ENCODE assay signal across 8 cellular contexts in genomic region chr20:21100590-21101452, GRCh38. TPM values are rescaled to one million over a fixed set of nuclear protein-coding genes. Genes with fewer than 3 reads are reported as not detected.
A peak's percentile ranks its signal among the peaks of the same experiment; 100 is the strongest.
DNase-seq lines count a peak whose midpoint lies in the region; ATAC-seq and TF ChIP-seq lines count a peak whose summit lies in the region.

No MANE protein-coding gene starts in this region.

- ATAC-seq in HG03521 (IDR thresholded peaks at IDR 0.05; ENCODE audit: unreplicated experiment): no peak

- DNase-seq in AG10803 (ENCODE audit: low read depth) (peak; percentile 32), HAP-1 (ENCODE audit: low spot score in 2 of 2) (peak; percentile 88 to 90), fibroblast of the aortic adventitia (ENCODE audit: low read depth) (peak; percentile 46), progenitor cell of endocrine pancreas (ENCODE audit: low spot score, unreplicated experiment) (peak; percentile 11), HCEC 1CT (no peak), NCI-H2107 (lab: John Stamatoyannopoulos, UW) (no peak)
- no peak for DNase-seq in T-helper 2 cell treated with Interferon-gamma antibody and Interleukin-4, amounts not matched to agents 5 μg/mL and 100 μg/mL, for 36 hours (ENCODE audit: low spot score)

- peak overlapping the region; percentile 87 for H3K4me3 Mint-ChIP-seq in T-helper 2 cell treated with Interferon-gamma antibody and Interleukin-4, amounts not matched to agents 5 μg/mL and 100 μg/mL, for 36 hours
- H3K4me3 Mint-ChIP-seq in progenitor cell of endocrine pancreas (ENCODE audit: low read depth): peak overlapping the region; percentile 72

- peaks cover 39% of the 10 kb centered on the region for H3K4me1 Mint-ChIP-seq in T-helper 2 cell treated with Interferon-gamma antibody and Interleukin-4, amounts not matched to agents 5 μg/mL and 100 μg/mL, for 36 hours (ENCODE audit: low read depth)
- peaks cover 13% of the 10 kb centered on the region for H3K4me1 Mint-ChIP-seq in progenitor cell of endocrine pancreas (ENCODE audit: low read depth)

- H3K27me3 Mint-ChIP-seq in T-helper 2 cell treated with Interferon-gamma antibody and Interleukin-4, amounts not matched to agents 5 μg/mL and 100 μg/mL, for 36 hours (ENCODE audit: low read depth): peaks cover 88% of the 10 kb centered on the region
- peaks cover 94% of the 10 kb centered on the region for H3K27me3 Mint-ChIP-seq in progenitor cell of endocrine pancreas

- peaks cover 6% of the 10 kb centered on the region for H3K4me1 ChIP-seq in HAP-1

- no peaks in the 10 kb centered on the region for H3K9me3 Mint-ChIP-seq in T-helper 2 cell treated with Interferon-gamma antibody and Interleukin-4, amounts not matched to agents 5 μg/mL and 100 μg/mL, for 36 hours
- H3K9me3 Mint-ChIP-seq in progenitor cell of endocrine pancreas (ENCODE audit: low read depth): no peaks in the 10 kb centered on the region

- in situ Hi-C loops in HAP-1 (cut with MboI; ENCODE audit: low sequenced_read_pairs): no loop called here

- peak overlapping the region; percentile 84 for H3K27ac Mint-ChIP-seq in T-helper 2 cell treated with Interferon-gamma antibody and Interleukin-4, amounts not matched to agents 5 μg/mL and 100 μg/mL, for 36 hours
- peak overlapping the region; percentile 80 for H3K27ac Mint-ChIP-seq in progenitor cell of endocrine pancreas

- H3K27me3 ChIP-seq in HAP-1 (ENCODE audit: low read depth): peaks cover 29% of the 10 kb centered on the region

- peak overlapping the region; percentile 17; the same call in 1 of the 2 replicates for H3K4me3 ChIP-seq in AG10803 (ENCODE audit: low read length)
- peak overlapping the region; percentile 19 for H3K4me3 ChIP-seq in HAP-1
- peak overlapping the region; percentile 42 for H3K4me3 ChIP-seq in fibroblast of the aortic adventitia (ENCODE audit: low read depth, low read length)

- peaks cover 2% of the 10 kb centered on the region for H3K36me3 Mint-ChIP-seq in T-helper 2 cell treated with Interferon-gamma antibody and Interleukin-4, amounts not matched to agents 5 μg/mL and 100 μg/mL, for 36 hours (ENCODE audit: low read depth)
- H3K36me3 Mint-ChIP-seq in progenitor cell of endocrine pancreas (ENCODE audit: insufficient read depth): no peaks in the 10 kb centered on the region

- H3K9me3 ChIP-seq in HAP-1: no peaks in the 10 kb centered on the region; the same call in 1 of the 2 replicates

- TF ChIP-seq CTCF in AG10803 (conservative IDR thresholded peaks at IDR 0.05; ENCODE audit: low read length): no peak
- TF ChIP-seq CTCF in fibroblast of the aortic adventitia (IDR thresholded peaks at IDR 0.05; ENCODE audit: insufficient read depth, low read length): no peak
- TF ChIP-seq CTCF in progenitor cell of endocrine pancreas (IDR thresholded peaks at IDR 0.05; ENCODE audit: unreplicated experiment): no peak

- H3K36me3 ChIP-seq in HAP-1 (replicated peaks): no peaks in the 10 kb centered on the region

RNA-seq across cellular contexts. Expression of gene LINC00237, which starts 5.3 kb away (rescaled TPM):
- total RNA-seq in fibroblast of the aortic adventitia (ENCODE audit: low replicate concordance): not detected in 2 replicates
- total RNA-seq in progenitor cell of endocrine pancreas: not detected in 2 replicates

RNA-seq across cellular contexts. Expression of gene KIZ, which starts 25.1 kb away (rescaled TPM):
- total RNA-seq in fibroblast of the aortic adventitia (ENCODE audit: low replicate concordance): 19.4 and 55.3 TPM in 2 replicates
- total RNA-seq in progenitor cell of endocrine pancreas: 24.8 and 25.9 TPM in 2 replicates

Comparison
In these comparisons a context has a peak if more than half of its experiments do, and no peak if none do; other contexts are left out.
1. DNase-seq: peak in AG10803 (single experiment), HAP-1 (2 of 2), fibroblast of the aortic adventitia (single experiment) and progenitor cell of endocrine pancreas (single experiment); none in T-helper 2 cell treated with Interferon-gamma antibody and Interleukin-4, amounts not matched to agents 5 μg/mL and 100 μg/mL, for 36 hours (single experiment), HCEC 1CT (single experiment) and NCI-H2107 (single experiment).
2. Peak in every context shown above with its lines, with median percentiles within 50 percentile points of each other: H3K4me3 ChIP-seq.